In the genomic region with DNA sequence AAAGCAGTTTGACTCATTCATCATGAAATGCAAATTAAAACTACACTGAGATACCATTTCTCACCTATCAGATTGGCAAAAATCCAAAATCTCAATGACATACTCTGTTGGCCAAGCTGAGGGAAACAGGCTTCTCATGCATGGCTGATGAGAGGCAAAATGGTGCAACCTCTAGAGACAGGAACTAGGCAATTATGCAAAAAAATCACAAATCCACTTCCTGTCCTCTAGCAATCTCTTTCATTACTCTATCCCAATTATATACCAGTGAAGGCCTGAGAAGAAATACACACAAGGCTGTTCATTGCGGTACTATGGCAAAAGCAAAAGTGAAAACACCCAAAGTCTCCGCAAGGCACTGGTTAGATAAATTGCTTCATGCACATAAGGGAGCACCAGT, we compare ENCODE assay signal across 7 cellular contexts. TPM values are rescaled to one million over a fixed set of nuclear protein-coding genes. Genes with fewer than 3 reads are reported as not detected.
DNase-seq lines count a peak whose midpoint lies in the region; ATAC-seq and TF ChIP-seq lines count a peak whose summit lies in the region.

No MANE protein-coding gene starts in this region.

- ATAC-seq in GM18870 (IDR thresholded peaks at IDR 0.05; ENCODE audit: unreplicated experiment), result peak; percentile 80

- TF ChIP-seq CTCF in cardiac fibroblast (IDR thresholded peaks at IDR 0.05; ENCODE audit: low read depth, low read length), result no peak

- in situ Hi-C loops in KBM-7 (cut with MboI; ENCODE audit: low pct_unique_long_range_greater_than_20kb, low sequenced_read_pairs), result no loop called here

- DNase-seq in H4 (ENCODE audit: low spot score), result peak; percentile 25
- DNase-seq in KBM-7, result peak; percentile 14
- DNase-seq in cardiac fibroblast (ENCODE audit: low read depth in 2 of 2), result peak; percentile 10 to 26
- DNase-seq in NCI-H82 treated with DMSO at 0.1 percent for 48 hours (lab: John Stamatoyannopoulos, UW; ENCODE audit: unreplicated experiment), result no peak
- no peak for DNase-seq in activated CD8-positive, alpha-beta memory T cell treated with anti-CD3 and anti-CD28 coated beads for 24 hours
- DNase-seq in middle frontal gyrus (ENCODE audit: extremely low spot score, low spot score), result no peak

- no peak overlapping the region for H3K4me3 ChIP-seq in cardiac fibroblast (replicated peaks in 1 of 2; ENCODE audit: low read depth in 2 of 2, low read length in 2 of 2)

RNA-seq across cellular contexts. Expression of gene PTPRN2, which starts 25.9 kb away (rescaled TPM):
- total RNA-seq in H4 (2014; rRNA removed; shearing (Covaris generic)), result 0.97 TPM in 2 replicates

Comparison
In these comparisons a context has a peak if more than half of its experiments do, and no peak if none do; other contexts are left out.
1. DNase-seq: peak in H4 (single experiment), KBM-7 (single experiment) and cardiac fibroblast (2 of 2); none in NCI-H82 treated with DMSO at 0.1 percent for 48 hours (single experiment), activated CD8-positive, alpha-beta memory T cell treated with anti-CD3 and anti-CD28 coated beads for 24 hours (single experiment) and middle frontal gyrus (single experiment).